17 cellular contexts compared by ENCODE assay signal in genomic region chr21:46029201-46029924, GRCh38. TPM values are rescaled to one million over a fixed set of nuclear protein-coding genes. Genes with fewer than 3 reads are reported as not detected.
DNase-seq lines count a peak whose midpoint lies in the region; ATAC-seq, FAIRE-seq and TF ChIP-seq lines count a peak whose summit lies in the region.
"Had no signal": no experiment of that assay in that cellular context is flagged by ENCODE, and none has a peak within 500 bp of the region (broad histone marks: within the 10 kb centered on the region; RNA-seq: fewer than 3 reads in every experiment).

No MANE protein-coding gene starts in this region.

- H3K27ac ChIP-seq in IMR-90 (ENCODE audit: insufficient read depth, low read length) (peak overlapping the region; percentile 96; the same call in 1 of the 2 replicates), coronary artery (peak overlapping the region; percentile 57 to 70), HepG2 (ENCODE audit: extremely low read length, insufficient read depth, low read length) (no peak overlapping the region), smooth muscle cell (ENCODE audit: low read depth) (peak overlapping the region; percentile 94)

- no peak for TF ChIP-seq EP300 in HepG2 (IDR thresholded peaks at IDR 0.05; ENCODE audit: low read depth in 2 of 2, low read length in 2 of 2)
- TF ChIP-seq EP300 in HepG2 (CRISPR knock-in tag; IDR thresholded peaks at IDR 0.05; ENCODE audit: borderline replicate concordance): no peak

- H3K4ac ChIP-seq in IMR-90 (ENCODE audit: low read depth, low read length): peak overlapping the region; percentile 91

- H3K79me2 ChIP-seq in HepG2 (ENCODE audit: insufficient read depth, low read length) (no peaks in the 10 kb centered on the region), smooth muscle cell (ENCODE audit: low read depth) (no peaks in the 10 kb centered on the region)

- H3K4me1 ChIP-seq in IMR-90 (ENCODE audit: control insufficient read depth, insufficient read depth, low read length) (peaks cover 22% of the 10 kb centered on the region), HepG2 (ENCODE audit: insufficient read depth, low read length) (peaks cover 9% of the 10 kb centered on the region; the same call in 1 of the 2 replicates), smooth muscle cell (ENCODE audit: low read depth) (peaks cover 30% of the 10 kb centered on the region)

- CTCF ChIA-PET in IMR-90 (lab: Yijun Ruan, JAX) (no interaction called here), HepG2 (lab: Yijun Ruan, JAX; ENCODE audit: low intra/inter-chr PET ratio, low total read pairs) (no interaction called here)

- H3K79me1 ChIP-seq in IMR-90 (ENCODE audit: low read depth in 1 of 2, low read length in 2 of 2): peaks cover 0 to 4% of the 10 kb centered on the region in 2 experiments; a peak in 1 of 4 replicates

- peak overlapping the region; percentile 90 for H2AK5ac ChIP-seq in IMR-90 (ENCODE audit: low read depth, low read length)

- H2AK9ac ChIP-seq in IMR-90 (replicated peaks; ENCODE audit: low read depth, low read length, poor library complexity): peak overlapping the region; percentile 82

- H3K9me3 ChIP-seq in IMR-90 (ENCODE audit: control insufficient read depth, insufficient read depth, low read length) (peaks cover 2% of the 10 kb centered on the region; the same call in 1 of the 2 replicates), HepG2 (ENCODE audit: low read length) (peaks cover 11% of the 10 kb centered on the region), smooth muscle cell (replicated peaks; ENCODE audit: low read depth) (no peaks in the 10 kb centered on the region)
- H3K9me3 ChIP-seq: testis had no signal

- TF ChIP-seq POLR2A in IMR-90 (IDR thresholded peaks at IDR 0.05; ENCODE audit: low read depth, low read length) (no peak), HepG2 (IDR thresholded peaks at IDR 0.05; ENCODE audit: insufficient read depth in 1 of 2, low read depth in 2 of 2, low read length in 2 of 2) (no peak)

- peak overlapping the region in 1 of 2 experiments; percentile 88; a peak in 1 of 4 replicates for H4K8ac ChIP-seq in IMR-90 (ENCODE audit: low read depth in 2 of 2, low read length in 2 of 2)

- whole genome bisulfite sequencing in IMR-90 (ENCODE audit: extremely low coverage in 2 of 2, insufficient read length in 1 of 2), 2 experiments: no CpG with 5 or more reads among the region's 5 CpGs
- WGBS in HepG2 (ENCODE audit: low lambda C conversion rate): 36% methylated on average over 5 of the region's 5 CpGs
- 11% methylated on average over 5 of the region's 5 CpGs for WGBS in smooth muscle cell (ENCODE audit: low lambda C conversion rate)

- H3K56ac ChIP-seq in IMR-90 (ENCODE audit: extremely low read depth, insufficient read depth, low read length): no peak overlapping the region

- H3K18ac ChIP-seq in IMR-90 (ENCODE audit: low read depth, low read length): peak overlapping the region; percentile 81

- peak overlapping the region; percentile 85; the same call in 1 of the 3 replicates for H2BK15ac ChIP-seq in IMR-90 (ENCODE audit: low read depth, low read length)

- in situ Hi-C loops in IMR-90 (cut with MboI; ENCODE audit: low sequenced_read_pairs) (no loop called here), HepG2 (cut with HindIII; ENCODE audit: extremely low pct_ligation_motif_present, low pct_unique_long_range_greater_than_20kb) (no loop called here)

- dilution Hi-C loops in IMR-90 (cut with HindIII; ENCODE audit: low sequenced_read_pairs, unreplicated experiment): no loop called here

- peak overlapping the region; percentile 89 for H2BK20ac ChIP-seq in IMR-90 (ENCODE audit: low read depth, low read length)

- no peaks in the 10 kb centered on the region for H3K27me3 ChIP-seq in IMR-90 (ENCODE audit: control insufficient read depth, insufficient read depth, low read length)
- no peaks in the 10 kb centered on the region; a peak in 1 of 5 replicates for H3K27me3 ChIP-seq in HepG2 (ENCODE audit: control insufficient read depth in 1 of 2, insufficient read depth in 2 of 2, low read length in 2 of 2)
- H3K27me3 ChIP-seq in smooth muscle cell (ENCODE audit: low read depth): no peaks in the 10 kb centered on the region
- H3K27me3 ChIP-seq: testis had no signal

- TF ChIP-seq CTCF in IMR-90 (conservative IDR thresholded peaks at IDR 0.05; ENCODE audit: low read depth, low read length): no peak
- no peak for TF ChIP-seq CTCF in coronary artery (IDR thresholded peaks at IDR 0.05)
- no peak for TF ChIP-seq CTCF in HepG2 (CRISPR knock-in tag; IDR thresholded peaks at IDR 0.05)
- TF ChIP-seq CTCF in smooth muscle cell (IDR thresholded peaks at IDR 0.05; ENCODE audit: borderline replicate concordance, insufficient read depth, poor library complexity, severe bottlenecking): no peak

- intact Hi-C loops in IMR-90 (cut with micrococcal nuclease) (loop anchor here (2.0 kb wide), 1 partner anchor 19 kb away; no protein-coding TSS in a partner anchor), HepG2 (cut with micrococcal nuclease; ENCODE audit: unreplicated experiment) (no loop called here)

- H3K36me3 ChIP-seq in IMR-90 (ENCODE audit: control insufficient read depth, insufficient read depth, low read length) (no peaks in the 10 kb centered on the region), HepG2 (replicated peaks in 1 of 2; ENCODE audit: control insufficient read depth in 1 of 2, insufficient read depth in 2 of 2, low read length in 2 of 2) (no peaks in the 10 kb centered on the region), smooth muscle cell (ENCODE audit: low read depth) (peaks cover 5% of the 10 kb centered on the region)

- H3K9me1 ChIP-seq in IMR-90 (ENCODE audit: insufficient read depth, low read length): peaks cover 7% of the 10 kb centered on the region; the same call in 1 of the 2 replicates

- peak overlapping the region; percentile 71; the same call in 1 of the 2 replicates for H3K23ac ChIP-seq in IMR-90 (ENCODE audit: low read depth, low read length)

- FAIRE-seq in HepG2 (lab: Jason Lieb, UNC): no peak
- FAIRE-seq: islet of Langerhans had no signal

- H3F3A ChIP-seq in smooth muscle cell (ENCODE audit: low read depth): peaks cover 61% of the 10 kb centered on the region

- TF ChIP-seq RAD21 in IMR-90 (IDR thresholded peaks at IDR 0.05; ENCODE audit: low read length) (no peak), HepG2 (CRISPR knock-in tag; IDR thresholded peaks at IDR 0.05) (no peak)

- POLR2A ChIA-PET in IMR-90 (lab: Charles Lee; ENCODE audit: unreplicated experiment) (interaction anchor here (0.5 kb wide), 1 partner anchor 72 kb away, joined by 9 read pairs; no protein-coding TSS in a partner anchor), HepG2 (lab: Yijun Ruan, JAX) (no interaction called here)

- H3K14ac ChIP-seq in IMR-90 (replicated peaks; ENCODE audit: low read depth, low read length): peak overlapping the region; percentile 29

- peak overlapping the region; percentile 78 for H4K5ac ChIP-seq in IMR-90 (ENCODE audit: low read depth, low read length)

- H3K4me2 ChIP-seq in IMR-90 (ENCODE audit: low read depth, low read length) (peak overlapping the region; percentile 42; the same call in 1 of the 2 replicates), HepG2 (ENCODE audit: low read depth, low read length) (no peak overlapping the region), smooth muscle cell (no peak overlapping the region)

- H4K20me1 ChIP-seq in IMR-90 (ENCODE audit: insufficient read depth, low read length) (no peaks in the 10 kb centered on the region), HepG2 (ENCODE audit: insufficient read depth, low read length) (no peaks in the 10 kb centered on the region), smooth muscle cell (ENCODE audit: low read depth) (no peaks in the 10 kb centered on the region)

- BruUV-seq in IMR-90 (replicated peaks; lab: Mats Ljungman, UMichigan) (no TSS peak), HepG2 (replicated peaks; lab: Mats Ljungman, UMichigan) (no TSS peak)

- H2AFZ ChIP-seq in IMR-90 (replicated peaks; ENCODE audit: low read length, poor library complexity): no peak overlapping the region
- H2AFZ ChIP-seq in HepG2 (ENCODE audit: low read length): no peak overlapping the region
- no peak overlapping the region for H2AFZ ChIP-seq in smooth muscle cell (ENCODE audit: low read depth)

- DNase-seq in IMR-90 (peak; percentile 82), coronary artery (ENCODE audit: low spot score) (no peak), HepG2 (ENCODE audit: low spot score) (no peak), smooth muscle cell (lab: John Stamatoyannopoulos, UW; ENCODE audit: unreplicated experiment) (no peak), NCI-H1092 treated with DMSO at 0.1 percent for 48 hours (lab: John Stamatoyannopoulos, UW) (no peak), HUDEP-2 (lab: John Stamatoyannopoulos, UW; ENCODE audit: unreplicated experiment in 76 of 76) (no peak), NCI-H1694 (lab: John Stamatoyannopoulos, UW) (no peak)
- DNase-seq: activated CD4-positive, CD25-positive, alpha-beta regulatory T cell; activated CD8-positive, alpha-beta memory T cell treated with anti-CD3 and anti-CD28 coated beads, Interleukin-2, amount 50 U/mL, for 4 hours; activated naive CD4-positive, alpha-beta T cell; NCI-H1694 treated with DMSO at 0.1 percent for 48 hours; NCI-H526; SW 1271; testis had no signal

- H2BK120ac ChIP-seq in IMR-90 (ENCODE audit: low read depth, low read length): peak overlapping the region; percentile 91

- ATAC-seq in IMR-90 (ENCODE audit: low read depth) (peak; percentile 10), HepG2 (no peak), GM21576 (IDR thresholded peaks at IDR 0.05; ENCODE audit: unreplicated experiment) (no peak)
- ATAC-seq: Panc1 had no signal

- H3K9ac ChIP-seq in IMR-90 (ENCODE audit: low read depth, low read length) (no peak overlapping the region), HepG2 (ENCODE audit: insufficient read depth, low read depth, low read length) (no peak overlapping the region), smooth muscle cell (ENCODE audit: low read depth) (no peak overlapping the region)

- H4K91ac ChIP-seq in IMR-90 (ENCODE audit: insufficient read depth, low read depth, low read length): no peak overlapping the region

- H2BK5ac ChIP-seq in IMR-90 (ENCODE audit: low read depth, low read length, poor library complexity, severe bottlenecking): peak overlapping the region; percentile 89

- H3K4me3 ChIP-seq in IMR-90 (ENCODE audit: insufficient read depth, low read depth, low read length): no peak overlapping the region
- no peak overlapping the region for H3K4me3 ChIP-seq in coronary artery
- H3K4me3 ChIP-seq in HepG2 (replicated peaks in 1 of 3; ENCODE audit: insufficient read depth in 1 of 3, low read depth in 2 of 3, low read length in 3 of 3): no peak overlapping the region
- no peak overlapping the region for H3K4me3 ChIP-seq in smooth muscle cell
- H3K4me3 ChIP-seq: testis had no signal

RNA-seq across cellular contexts. Expression of gene COL6A1, which starts 47.8 kb away (rescaled TPM):
- 173 and 186 TPM in 2 replicates for total RNA-seq in IMR-90 (2012; rRNA removed)
- 1,556 and 1,578 TPM in 2 replicates for polyA plus RNA-seq in IMR-90 (2012; rRNA removed)
- 1,992 and 3,331 TPM in 2 replicates for polyA plus RNA-seq in IMR-90 (2012; cell fraction: cytosol; rRNA removed)
- 5,237 and 11,886 TPM in 2 replicates for polyA plus RNA-seq in IMR-90 (2012; cell fraction: nucleus; rRNA removed; ENCODE audit: low replicate concordance)
- 0.46 and 3.1 TPM in 2 replicates for total RNA-seq in HepG2 (2016; rRNA removed; fragmentation: Illumina TruSeq; extraction: Trizol)
- 0.09 and 0.40 TPM in 2 replicates for total RNA-seq in HepG2 (2016; cell fraction: cytosol; rRNA removed; fragmentation: Illumina TruSeq; extraction: Trizol; ENCODE audit: low read depth)
- 0.55 and 4.3 TPM in 2 replicates for total RNA-seq in HepG2 (2016; cell fraction: insoluble cytoplasmic fraction; rRNA removed; fragmentation: Illumina TruSeq; extraction: Trizol)
- 0.28 and 0.41 TPM in 2 replicates for total RNA-seq in HepG2 (2016; cell fraction: membrane; rRNA removed; fragmentation: Illumina TruSeq; extraction: Trizol)
- 4.1 and 6.4 TPM in 2 replicates for total RNA-seq in HepG2 (2016; cell fraction: nucleus; rRNA removed; fragmentation: Illumina TruSeq; extraction: Trizol)
- polyA plus RNA-seq in HepG2 (2011; rRNA removed): 4.8 and 9.8 TPM in 2 replicates
- polyA plus RNA-seq in HepG2 (2011; cell fraction: cytosol; rRNA removed): 2.4 TPM in 2 replicates
- polyA plus RNA-seq in HepG2 (2011; cell fraction: nucleus; rRNA removed): 190 and 201 TPM in 2 replicates
- 10.0 and 14.2 TPM in 2 replicates for polyA plus RNA-seq in HepG2 (2012)
- polyA plus RNA-seq in HepG2 (2016; cell fraction: cytosol; fragmentation: Illumina TruSeq; extraction: Trizol; ENCODE audit: low read depth): 0.17 TPM in 2 replicates
- 0.58 and 1.7 TPM in 2 replicates for polyA plus RNA-seq in HepG2 (2016; cell fraction: insoluble cytoplasmic fraction; fragmentation: Illumina TruSeq; extraction: Trizol; ENCODE audit: low read depth)
- polyA plus RNA-seq in HepG2 (2016; cell fraction: membrane; fragmentation: Illumina TruSeq; extraction: Trizol; ENCODE audit: low read depth): 0.13 and 0.28 TPM in 2 replicates
- 20.5 and 25.0 TPM in 2 replicates for polyA plus RNA-seq in HepG2 (2016; cell fraction: nucleus; fragmentation: Illumina TruSeq; extraction: Trizol; ENCODE audit: insufficient read depth, low read depth)
- 0.07 and 11.2 TPM in 2 replicates for polyA minus RNA-seq in HepG2 (2011; rRNA and poly(A)+ RNA removed; ENCODE audit: low replicate concordance)
- 1.1 and 1.8 TPM in 2 replicates for polyA minus RNA-seq in HepG2 (2011; cell fraction: cytosol; rRNA and poly(A)+ RNA removed)
- 3.9 and 6.7 TPM in 2 replicates for polyA minus RNA-seq in HepG2 (2011; cell fraction: nucleus; rRNA and poly(A)+ RNA removed)
- total RNA-seq in smooth muscle cell: 1,267 and 1,292 TPM in 2 replicates
- polyA plus RNA-seq in smooth muscle cell: 2,075 and 2,827 TPM in 2 replicates

Comparison
In these comparisons a context has a peak if more than half of its experiments do, and no peak if none do; other contexts are left out.
1. RNA of gene COL6A1, which starts 47.8 kb away (total RNA-seq): 1,267 to 1,292 TPM in smooth muscle cell and 173 to 186 TPM in IMR-90; 0.09 to 6.4 TPM in HepG2; every median in the first group is over 10 times any median in the second.